ENCODE assay signal across 8 cellular contexts in the genomic region with DNA sequence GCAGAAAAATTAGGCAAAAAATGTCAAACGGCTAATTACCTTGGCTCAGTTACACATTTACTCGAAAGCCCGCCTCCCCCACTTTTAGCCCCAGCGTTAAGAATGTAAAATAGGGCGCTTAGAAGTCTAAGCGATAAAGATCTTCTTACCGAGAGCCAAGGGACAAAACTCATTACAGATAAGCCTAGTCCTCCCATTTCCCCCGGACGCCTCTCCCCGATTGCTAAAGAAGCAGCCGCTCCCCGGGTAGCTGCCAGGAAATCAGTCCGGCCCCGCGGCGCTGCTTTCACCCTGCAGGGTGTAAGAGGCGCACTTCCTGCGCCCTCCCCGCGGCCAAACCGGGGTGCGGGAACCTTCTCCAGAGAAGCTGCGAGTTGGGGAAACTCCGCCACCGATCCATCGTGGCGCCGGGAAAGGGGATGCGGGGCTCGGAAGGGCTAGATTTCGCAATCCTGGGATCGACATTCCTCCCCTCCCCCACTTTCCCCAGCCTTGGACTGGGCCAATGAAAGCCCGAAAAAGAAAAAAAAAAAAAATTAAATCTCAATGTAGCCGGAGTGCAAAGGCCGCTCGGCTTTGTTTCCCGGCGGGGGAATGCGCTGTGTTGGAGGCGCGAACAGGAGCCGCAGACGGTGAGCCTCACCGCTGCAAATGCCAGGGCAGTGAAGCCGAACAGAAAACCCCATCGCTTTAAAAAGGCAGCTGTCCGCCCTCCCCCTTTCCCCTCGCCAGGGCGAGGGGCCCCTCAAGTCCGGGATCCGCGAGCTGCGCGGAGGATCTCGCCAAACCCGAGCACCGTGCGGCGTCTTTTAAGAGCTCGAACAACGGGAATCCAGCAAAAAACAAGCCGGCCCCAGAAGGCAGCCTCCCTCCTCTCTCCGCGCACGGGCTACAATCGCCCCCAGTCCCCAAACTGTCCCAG. TPM values are rescaled to one million over a fixed set of nuclear protein-coding genes. Genes with fewer than 3 reads are reported as not detected.
DNase-seq lines count a peak whose midpoint lies in the region; ATAC-seq and TF ChIP-seq lines count a peak whose summit lies in the region.

No MANE protein-coding gene starts in this region.

- in situ Hi-C loops in GM13976 (cut with MboI; ENCODE audit: low sequenced_read_pairs, unreplicated experiment), result no loop called here

- H3K27ac ChIP-seq in ACC112 (ENCODE audit: low read depth, low read length), result peak overlapping the region; percentile 87
- peak overlapping the region; percentile 96 to 99 for H3K27ac ChIP-seq in ascending aorta
- H3K27ac ChIP-seq in prostate gland, result peak overlapping the region; percentile 71 to 92

- no peak for TF ChIP-seq POLR2A in prostate gland (IDR thresholded peaks at IDR 0.05)

- H3K36me3 ChIP-seq in ACC112 (ENCODE audit: insufficient read depth, low read length) (no peaks in the 10 kb centered on the region), ascending aorta (no peaks in the 10 kb centered on the region), prostate gland (no peaks in the 10 kb centered on the region)

- intact Hi-C loops in ascending aorta (cut with DNase I), result loop anchor here (5.0 kb wide), 5 partner anchors 262 to 572 kb away; partner anchors contain the start of gene FHIT
- intact Hi-C loops in prostate gland (cut with DNase I), result loop anchor here (5.0 kb wide), 3 partner anchors 302 to 537 kb away; no protein-coding TSS in a partner anchor

- H2AFZ ChIP-seq in ACC112 (ENCODE audit: low read length, unreplicated experiment), result peak overlapping the region; percentile 37

- H3K9me3 ChIP-seq in ascending aorta (no peaks in the 10 kb centered on the region), prostate gland (no peaks in the 10 kb centered on the region)

- H3K4me1 ChIP-seq in ACC112 (ENCODE audit: control insufficient read depth, insufficient read depth, low read length, unreplicated experiment), result peaks cover 10% of the 10 kb centered on the region
- peaks cover 0 to 8% of the 10 kb centered on the region in 2 donors for H3K4me1 ChIP-seq in ascending aorta
- H3K4me1 ChIP-seq in prostate gland (replicated peaks), result no peaks in the 10 kb centered on the region

- peak overlapping the region; percentile 98 for H3K4me3 ChIP-seq in ACC112 (ENCODE audit: low read depth, low read length)
- H3K4me3 ChIP-seq in ascending aorta, result peak overlapping the region; percentile 98 to 99
- H3K4me3 ChIP-seq in prostate gland, result peak overlapping the region; percentile 73 to 75

- DNase-seq in GM13976 (ENCODE audit: low spot score) (peak; percentile 64), NCI-H524 (lab: John Stamatoyannopoulos, UW) (peak; percentile 84 to 88), ascending aorta (ENCODE audit: low spot score in 2 of 2) (peak in 1 of 2 donors; percentile 92), hepatic stellate cell (ENCODE audit: low spot score) (peak; percentile 81), prostate gland (ENCODE audit: low spot score) (peak; percentile 65)
- no peak for DNase-seq in NK-92 treated with Interleukin-12 subunit alpha and Interleukin-12 subunit beta, amount 100 ng/mL, for 24 hours (lab: John Stamatoyannopoulos, UW)

- WGBS in prostate gland, result under 1% methylated on average over 62 of the region's 66 CpGs

- ATAC-seq in HG03097 (IDR thresholded peaks at IDR 0.05; ENCODE audit: low FRiP score, unreplicated experiment), result peak; percentile 56

- H3K79me2 ChIP-seq in ACC112 (ENCODE audit: control insufficient read depth, insufficient read depth, low read length, unreplicated experiment), result peaks cover 39% of the 10 kb centered on the region

- TF ChIP-seq CTCF in GM13976 (IDR thresholded peaks at IDR 0.05; ENCODE audit: borderline replicate concordance, control extremely low read depth, extremely low read depth, insufficient read depth, missing control alignments), result no peak
- peak in 1 of 3 experiments; percentile 15 for TF ChIP-seq CTCF in ascending aorta (IDR thresholded peaks at IDR 0.05)
- peak in 2 of 4 experiments; percentile 31 to 37 for TF ChIP-seq CTCF in prostate gland (IDR thresholded peaks at IDR 0.05)

- no peaks in the 10 kb centered on the region for H3K27me3 ChIP-seq in ACC112 (ENCODE audit: insufficient read depth, low read length)
- no peaks in the 10 kb centered on the region for H3K27me3 ChIP-seq in ascending aorta
- H3K27me3 ChIP-seq in prostate gland (replicated peaks; ENCODE audit: insufficient read depth), result no peaks in the 10 kb centered on the region

RNA-seq across cellular contexts. Expression of gene PTPRG, which starts 0.7 kb away (rescaled TPM):
- total RNA-seq in ascending aorta (129 TPM), prostate gland (10 to 100 TPM; 22.0 to 78.6 TPM)
